Comparison of ENCODE assay signal across 9 cellular contexts in genomic region chr16:58464047-58464915, GRCh38. TPM values are rescaled to one million over a fixed set of nuclear protein-coding genes. Genes with fewer than 3 reads are reported as not detected.
DNase-seq lines count a peak whose midpoint lies in the region; ATAC-seq and TF ChIP-seq lines count a peak whose summit lies in the region.
"Had no signal": no experiment of that assay in that cellular context is flagged by ENCODE, and none has a peak within 500 bp of the region (broad histone marks: within the 10 kb centered on the region; RNA-seq: fewer than 3 reads in every experiment).

No MANE protein-coding gene starts in this region.

- no peak overlapping the region for H3K27ac ChIP-seq in Peyer's patch

- TF ChIP-seq CTCF in Peyer's patch (IDR thresholded peaks at IDR 0.05) (no peak), fibroblast of the aortic adventitia (IDR thresholded peaks at IDR 0.05; ENCODE audit: insufficient read depth, low read length) (no peak)

- no peaks in the 10 kb centered on the region for H3K36me3 ChIP-seq in Peyer's patch

- peak overlapping the region; percentile 15 to 54 (median 50) for H3K4me3 ChIP-seq in Peyer's patch
- H3K4me3 ChIP-seq in fibroblast of the aortic adventitia (ENCODE audit: low read depth, low read length) = peak overlapping the region; percentile 47
- H3K4me3 ChIP-seq: K562 had no signal

- DNase-seq in Peyer's patch (no peak), fibroblast of the aortic adventitia (ENCODE audit: low read depth) (no peak), posterior cingulate gyrus (peak in 8 of 10 donors; percentile 17 to 94 (median 61)), NCI-H1092 treated with DMSO at 0.1 percent for 48 hours (lab: John Stamatoyannopoulos, UW) (no peak), NCI-H2107 treated with DMSO at 0.1 percent for 48 hours (lab: John Stamatoyannopoulos, UW; ENCODE audit: unreplicated experiment) (no peak), AG08396 (ENCODE audit: low spot score) (no peak)

- H3K27me3 ChIP-seq in Peyer's patch = peaks cover 0 to 36% of the 10 kb centered on the region in 2 donors

- ATAC-seq in GM18868 (IDR thresholded peaks at IDR 0.05; ENCODE audit: unreplicated experiment) (peak; percentile 30), GM21526 (IDR thresholded peaks at IDR 0.05; ENCODE audit: low FRiP score, unreplicated experiment) (no peak)
- ATAC-seq: K562 had no signal

- H3K4me1 ChIP-seq in Peyer's patch = peaks cover 0 to 18% (median 12%) of the 10 kb centered on the region in 4 donors

- TF ChIP-seq POLR2A in Peyer's patch (IDR thresholded peaks at IDR 0.05) = no peak

- intact Hi-C loops in posterior cingulate gyrus (cut with DNase I) = no loop called here

- no peaks in the 10 kb centered on the region for H3K9me3 ChIP-seq in Peyer's patch

RNA-seq across cellular contexts. Expression of gene NDRG4, which starts 35.7 kb away (rescaled TPM):
- total RNA-seq in Peyer's patch (1 to 10 TPM in 3 of 4 donors, not detected in 1; 2.1 to 7.1 (median 4.9) TPM), fibroblast of the aortic adventitia (ENCODE audit: low replicate concordance) (5.0 and 5.2 TPM in 2 replicates)

RNA-seq across cellular contexts. Expression of gene SETD6, which starts 51.0 kb away (rescaled TPM):
- total RNA-seq in Peyer's patch (10 to 100 TPM; 27.3 to 60.5 (median 34.4) TPM), fibroblast of the aortic adventitia (ENCODE audit: low replicate concordance) (11.7 and 19.9 TPM in 2 replicates)

Comparison
In these comparisons a context has a peak if more than half of its experiments do, and no peak if none do; other contexts are left out.
1. DNase-seq: peak in posterior cingulate gyrus (8 of 10); none in Peyer's patch (0 of 3), fibroblast of the aortic adventitia (single experiment), NCI-H1092 treated with DMSO at 0.1 percent for 48 hours (single experiment), NCI-H2107 treated with DMSO at 0.1 percent for 48 hours (single experiment) and AG08396 (single experiment).